21 cellular contexts compared by ENCODE assay signal in the genomic region with DNA sequence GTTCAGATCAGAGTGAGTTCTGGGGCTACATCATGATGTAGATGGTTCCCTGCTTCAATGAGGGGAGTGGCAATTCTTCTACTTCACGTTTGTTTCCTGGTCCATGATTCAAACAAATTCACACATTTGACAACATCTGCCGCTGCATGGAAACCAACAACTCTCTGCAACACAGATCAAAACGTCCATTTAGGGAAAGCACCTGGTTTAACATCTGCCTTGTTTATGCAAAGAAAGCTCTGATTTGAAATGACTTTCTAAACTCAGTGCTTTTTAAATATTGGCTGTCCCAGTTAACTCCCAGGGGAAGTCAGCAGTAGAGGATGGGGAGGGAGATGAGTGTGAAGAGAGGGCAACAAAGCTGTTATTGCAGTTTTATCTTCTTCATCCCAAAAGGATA.
A peak's percentile ranks its signal among the peaks of the same experiment; 100 is the strongest.
DNase-seq lines count a peak whose midpoint lies in the region; ATAC-seq and TF ChIP-seq lines count a peak whose summit lies in the region.
"Had no signal": no experiment of that assay in that cellular context is flagged by ENCODE, and none has a peak within 500 bp of the region (broad histone marks: within the 10 kb centered on the region; RNA-seq: fewer than 3 reads in every experiment).

No MANE protein-coding gene starts in this region.

- DNase-seq in activated B cell treated with CpG ODN at 0.5 μM for 24 hours = no peak
- DNase-seq in stimulated activated CD4-positive, alpha-beta T cell treated with anti-CD3 and anti-CD28 coated beads, Interleukin-2, amount 100 ng/mL, for 48 hours = no peak
- DNase-seq in upper lobe of right lung = no peak
- DNase-seq in breast epithelium (ENCODE audit: low spot score in 2 of 2) = no peak
- DNase-seq: adrenal gland; Caco-2; central memory CD4-positive, alpha-beta T cell; effector CD8-positive, alpha-beta T cell; kidney; mesendoderm; NCI-H226; testis had no signal

- H3K9me3 Mint-ChIP-seq in activated B cell treated with CpG ODN at 0.5 μM for 24 hours = no peaks in the 10 kb centered on the region
- H3K9me3 Mint-ChIP-seq: activated T-helper 2 cell treated with anti-CD3 and anti-CD28 coated beads, Interferon-gamma antibody, Interleukin-2, Interleukin-4, amounts not matched to agents 10 μg/mL and 5 μg/mL and 100 μg/mL, durations not matched to agents 14 hours and 24 hours and 36 hours; natural killer cell treated with Interleukin-12 subunit alpha and Interleukin-12 subunit beta and Interleukin-15 and Interleukin-18, amount 100 ng/mL, for 72 hours; WTC11 had no signal

- H3K27me3 ChIP-seq in upper lobe of right lung (peaks cover 4% of the 10 kb centered on the region), breast epithelium (peaks cover 0 to 3% of the 10 kb centered on the region in 2 donors)
- H3K27me3 ChIP-seq: adrenal gland, testis had no signal

- no peak for TF ChIP-seq POLR2A in breast epithelium (IDR thresholded peaks at IDR 0.05)

- peaks cover 6% of the 10 kb centered on the region for H3K4me1 Mint-ChIP-seq in activated B cell treated with CpG ODN at 0.5 μM for 24 hours

- H3K9me3 ChIP-seq in upper lobe of right lung (no peaks in the 10 kb centered on the region), breast epithelium (no peaks in the 10 kb centered on the region)
- H3K9me3 ChIP-seq: adrenal gland, Caco-2, testis had no signal

- H3K4me1 ChIP-seq in upper lobe of right lung (no peaks in the 10 kb centered on the region), breast epithelium (no peaks in the 10 kb centered on the region)
- H3K4me1 ChIP-seq: adrenal gland, Caco-2, testis had no signal

- H3K36me3 ChIP-seq in upper lobe of right lung = no peaks in the 10 kb centered on the region
- H3K36me3 ChIP-seq in breast epithelium = no peaks in the 10 kb centered on the region
- H3K36me3 ChIP-seq: adrenal gland had no signal

- peaks cover 29% of the 10 kb centered on the region for H3K27me3 Mint-ChIP-seq in activated B cell treated with CpG ODN at 0.5 μM for 24 hours
- H3K27me3 Mint-ChIP-seq: progenitor cell of endocrine pancreas had no signal

- no peaks in the 10 kb centered on the region for H3K36me3 Mint-ChIP-seq in activated B cell treated with CpG ODN at 0.5 μM for 24 hours (ENCODE audit: low read depth)
- H3K36me3 Mint-ChIP-seq: natural killer cell treated with Interleukin-12 subunit alpha and Interleukin-12 subunit beta and Interleukin-15 and Interleukin-18, amount 100 ng/mL, for 72 hours; WTC11 had no signal

- H3K4me3 ChIP-seq in upper lobe of right lung = no peak overlapping the region
- no peak overlapping the region for H3K4me3 ChIP-seq in breast epithelium
- H3K4me3 ChIP-seq: adrenal gland, smooth muscle cell, testis had no signal

- CTCF ChIA-PET in activated B cell treated with CpG ODN at 0.5 μM for 24 hours (lab: Charles Lee) = no interaction called here

- POLR2A ChIA-PET in activated B cell treated with CpG ODN at 0.5 μM for 24 hours (lab: Charles Lee) = no interaction called here

- H3K27ac Mint-ChIP-seq in activated B cell treated with CpG ODN at 0.5 μM for 24 hours = no peak overlapping the region
- H3K27ac Mint-ChIP-seq: activated T-helper 2 cell treated with anti-CD3 and anti-CD28 coated beads, Interferon-gamma antibody, Interleukin-2, Interleukin-4, amounts not matched to agents 10 μg/mL and 5 μg/mL and 100 μg/mL, durations not matched to agents 14 hours and 24 hours and 36 hours; natural killer cell treated with Interleukin-12 subunit alpha and Interleukin-12 subunit beta and Interleukin-15 and Interleukin-18, amount 100 ng/mL, for 72 hours; progenitor cell of endocrine pancreas; WTC11 had no signal

- ATAC-seq in GM18868 (IDR thresholded peaks at IDR 0.05; ENCODE audit: unreplicated experiment) (peak; percentile 37), GM21447 (IDR thresholded peaks at IDR 0.05; ENCODE audit: unreplicated experiment) (peak; percentile 55), HG02973 (IDR thresholded peaks at IDR 0.05; ENCODE audit: unreplicated experiment) (peak; percentile 63), activated B cell treated with CpG ODN at 0.5 μM for 24 hours (ENCODE audit: low read depth) (peak; percentile 64), upper lobe of right lung (no peak)
- ATAC-seq: HepG2; natural killer cell treated with Interleukin-12 subunit alpha and Interleukin-12 subunit beta and Interleukin-15 and Interleukin-18, amount 100 ng/mL, for 72 hours; WTC11 had no signal

- no peak overlapping the region for H3K4me3 Mint-ChIP-seq in activated B cell treated with CpG ODN at 0.5 μM for 24 hours
- H3K4me3 Mint-ChIP-seq: natural killer cell treated with Interleukin-12 subunit alpha and Interleukin-12 subunit beta and Interleukin-15 and Interleukin-18, amount 100 ng/mL, for 72 hours; WTC11 had no signal

- H3K27ac ChIP-seq in upper lobe of right lung = no peak overlapping the region
- no peak overlapping the region for H3K27ac ChIP-seq in breast epithelium
- H3K27ac ChIP-seq: adrenal gland, testis had no signal

- TF ChIP-seq CTCF in activated B cell treated with CpG ODN at 0.5 μM for 24 hours (IDR thresholded peaks at IDR 0.05) (no peak), upper lobe of right lung (IDR thresholded peaks at IDR 0.05) (no peak), breast epithelium (IDR thresholded peaks at IDR 0.05) (no peak)

- intact Hi-C loops in activated B cell treated with CpG ODN at 0.5 μM for 24 hours (cut with micrococcal nuclease) (no loop called here), upper lobe of right lung (cut with DNase I) (no loop called here), breast epithelium (cut with DNase I; ENCODE audit: low total_unique reads) (no loop called here)
